8 cellular contexts compared by ENCODE assay signal in the genomic region with DNA sequence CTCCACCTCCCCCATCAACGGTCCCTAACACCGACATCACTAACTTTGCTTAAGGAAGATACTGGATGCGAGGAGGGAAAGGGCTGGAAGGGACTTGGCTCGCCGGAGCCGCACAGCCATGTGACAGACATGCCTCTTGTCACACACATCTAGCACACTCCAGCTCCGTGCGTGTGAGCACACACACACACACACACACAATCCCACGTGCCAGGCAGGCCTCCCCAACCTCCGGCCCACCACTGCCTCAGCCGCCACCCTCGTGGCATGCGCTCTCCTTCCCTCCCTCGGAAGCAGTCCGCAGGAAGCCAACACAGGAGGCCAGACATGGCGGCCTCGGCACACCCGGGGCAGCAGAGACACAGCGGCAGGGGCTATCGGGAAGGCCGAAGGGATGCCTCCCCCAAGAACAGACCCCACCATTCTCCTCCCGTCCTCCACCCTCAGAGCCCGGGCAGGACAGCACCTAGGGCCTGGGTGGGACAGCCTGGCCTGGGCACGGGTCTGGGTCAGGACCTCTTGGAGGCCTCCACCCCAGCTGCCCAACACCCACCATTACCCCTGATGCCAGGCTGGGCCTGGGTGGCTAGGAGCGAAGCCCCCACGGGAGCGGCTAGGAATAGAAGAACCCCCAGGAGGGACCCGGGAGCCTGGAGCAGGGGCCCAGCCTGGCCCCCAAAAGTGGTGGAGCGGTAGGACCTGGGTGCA. TPM values are rescaled to one million over a fixed set of nuclear protein-coding genes. Genes with fewer than 3 reads are reported as not detected.
DNase-seq lines count a peak whose midpoint lies in the region; ATAC-seq, FAIRE-seq and TF ChIP-seq lines count a peak whose summit lies in the region.

No MANE protein-coding gene starts in this region.

- 79% methylated on average over 21 of the region's 29 CpGs for WGBS in esophagus muscularis mucosa

- TF ChIP-seq CTCF in esophagus muscularis mucosa (IDR thresholded peaks at IDR 0.05), result no peak

- peak; percentile 58 to 67 for DNase-seq in activated CD4-positive, alpha-beta T cell treated with anti-CD3 and anti-CD28 coated beads, Interleukin-2, amount 50 U/mL, for 48 hours
- DNase-seq in esophagus muscularis mucosa (ENCODE audit: extremely low spot score), result no peak
- DNase-seq in stimulated activated CD4-positive, alpha-beta T cell treated with anti-CD3 and anti-CD28 coated beads, Interleukin-1b, Interleukin-23, amount 100 ng/mL, for 4 hours (ENCODE audit: low read depth in 2 of 2), result peak; percentile 39 to 51
- no peak for DNase-seq in frontal cortex (ENCODE audit: low spot score in 2 of 2)
- no peak for DNase-seq in mucosa of gallbladder (ENCODE audit: low spot score)
- DNase-seq in NCI-H1092 treated with DMSO at 0.1 percent for 48 hours (lab: John Stamatoyannopoulos, UW), result no peak

- peaks cover 0 to 79% (median 0%) of the 10 kb centered on the region in 4 donors for H3K27me3 ChIP-seq in esophagus muscularis mucosa

- no peaks in the 10 kb centered on the region for H3K9me3 ChIP-seq in esophagus muscularis mucosa

- TF ChIP-seq EP300 in esophagus muscularis mucosa (IDR thresholded peaks at IDR 0.05), result no peak

- ATAC-seq in HG03135 (IDR thresholded peaks at IDR 0.05; ENCODE audit: unreplicated experiment) (peak; percentile 18), HG02623 (IDR thresholded peaks at IDR 0.05; ENCODE audit: unreplicated experiment) (no peak)

- peak overlapping the region; percentile 27 to 70 (median 66) for H3K27ac ChIP-seq in esophagus muscularis mucosa (replicated peaks in 1 of 4)

- peaks cover 18 to 27% (median 25%) of the 10 kb centered on the region in 4 donors for H3K4me1 ChIP-seq in esophagus muscularis mucosa

- FAIRE-seq in frontal cortex (lab: Jason Lieb, UNC), result no peak

- peak overlapping the region; percentile 36 to 58 (median 44) for H3K4me3 ChIP-seq in esophagus muscularis mucosa

- TF ChIP-seq POLR2A in esophagus muscularis mucosa (IDR thresholded peaks at IDR 0.05; ENCODE audit: low read depth), result no peak

- peaks cover 0 to 3% (median 0%) of the 10 kb centered on the region in 4 donors for H3K36me3 ChIP-seq in esophagus muscularis mucosa

- intact Hi-C loops in esophagus muscularis mucosa (cut with DNase I), result no loop called here

RNA-seq across cellular contexts. Expression of gene MFNG, which starts 1.0 kb away (rescaled TPM):
- total RNA-seq in esophagus muscularis mucosa (10 to 100 TPM in 3 of 4 donors, 1 to 10 TPM in 1; 7.5 to 23.1 (median 18.5) TPM), frontal cortex (1.6 TPM), mucosa of gallbladder (24.2 TPM)

RNA-seq across cellular contexts. Expression of gene CARD10, which starts 34.1 kb away (rescaled TPM):
- total RNA-seq in esophagus muscularis mucosa (10 to 100 TPM in 2 of 4 donors, 1 to 10 TPM in 2; 6.0 to 15.3 (median 8.8) TPM), frontal cortex (4.1 TPM), mucosa of gallbladder (62.8 TPM)

RNA-seq across cellular contexts. Expression of gene ELFN2, which starts 57.9 kb away (rescaled TPM):
- total RNA-seq in esophagus muscularis mucosa (under 1 TPM in 2 of 4 donors, not detected in 2; 0.17 TPM), frontal cortex (7.7 TPM), mucosa of gallbladder (31.2 TPM)

Comparison
In these comparisons a context has a peak if more than half of its experiments do, and no peak if none do; other contexts are left out.
1. DNase-seq: peak in activated CD4-positive, alpha-beta T cell treated with anti-CD3 and anti-CD28 coated beads, Interleukin-2, amount 50 U/mL, for 48 hours (2 of 2) and stimulated activated CD4-positive, alpha-beta T cell treated with anti-CD3 and anti-CD28 coated beads, Interleukin-1b, Interleukin-23, amount 100 ng/mL, for 4 hours (2 of 2); none in esophagus muscularis mucosa (single experiment), frontal cortex (0 of 2), mucosa of gallbladder (single experiment) and NCI-H1092 treated with DMSO at 0.1 percent for 48 hours (single experiment).